In the genomic region with DNA sequence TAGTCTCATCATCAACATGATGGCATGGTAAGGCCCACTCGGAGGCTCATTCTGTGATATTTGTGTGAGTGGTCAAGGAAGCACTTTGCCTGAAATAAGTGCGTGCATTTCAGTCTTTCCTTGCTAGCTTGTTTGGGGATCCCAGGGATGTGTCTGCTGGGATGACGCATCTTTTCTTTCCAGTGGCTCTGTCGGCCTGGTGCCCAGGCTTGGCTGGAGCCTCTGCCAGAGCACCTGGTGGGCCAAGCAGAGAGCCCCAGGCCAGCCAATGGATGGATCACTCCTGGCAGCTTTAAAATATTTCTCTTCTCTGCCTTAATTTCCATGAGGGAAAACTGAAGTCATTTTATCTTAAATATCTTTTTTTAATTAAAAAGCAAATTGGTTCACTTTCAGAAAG, we compare ENCODE assay signal across 29 cellular contexts.
"Had no signal": no experiment of that assay in that cellular context is flagged by ENCODE, and none has a peak within 500 bp of the region (broad histone marks: within the 10 kb centered on the region; RNA-seq: fewer than 3 reads in every experiment).

No MANE protein-coding gene starts in this region.

- H3K9me3 ChIP-seq: ascending aorta, breast epithelium, esophagus muscularis mucosa had no signal

- H3K36me3 ChIP-seq: ascending aorta, breast epithelium, cardiac muscle cell, esophagus muscularis mucosa, WERI-Rb-1 had no signal

- H3K27ac ChIP-seq: ascending aorta, breast epithelium, cardiac muscle cell, esophagus muscularis mucosa, WERI-Rb-1 had no signal

- ATAC-seq: activated CD4-positive, CD25-positive, alpha-beta regulatory T cell treated with anti-CD3 and anti-CD28 coated beads, Interleukin-2, amount 50 U/mL, for 24 hours; activated CD8-positive, alpha-beta memory T cell treated with anti-CD3 and anti-CD28 coated beads, Interleukin-2, amount 10 ng/mL, durations not matched to agents 7 days and 5 days; activated CD8-positive, alpha-beta T cell treated with anti-CD3 and anti-CD28 coated beads, Interleukin-2, amount 10 ng/mL, durations not matched to agents 7 days and 5 days; activated naive CD4-positive, alpha-beta T cell treated with anti-CD3 and anti-CD28 coated beads, Interleukin-2, amount 50 U/mL, for 72 hours; activated T-cell treated with anti-CD3 and anti-CD28 coated beads, Interleukin-2, amount 50 U/mL, for 72 hours; effector memory CD8-positive, alpha-beta T cell; T-cell had no signal

- H3K4me3 ChIP-seq: ascending aorta, breast epithelium, cardiac muscle cell, esophagus muscularis mucosa had no signal

- DNase-seq: activated B cell treated with CpG ODN at 0.5 μM for 24 hours; activated CD4-positive, alpha-beta memory T cell treated with anti-CD3 and anti-CD28 coated beads for 36 hours; activated CD4-positive, alpha-beta T cell treated with anti-CD3 and anti-CD28 coated beads for 48 hours; activated CD8-positive, alpha-beta memory T cell treated with anti-CD3 and anti-CD28 coated beads, Interleukin-2, amount 10 ng/mL, durations not matched to agents 7 days and 5 days; activated CD8-positive, alpha-beta memory T cell treated with anti-CD3 and anti-CD28 coated beads, Interleukin-2, amount 50 U/mL, for 4 hours; activated CD8-positive, alpha-beta T cell treated with anti-CD3 and anti-CD28 coated beads, Interleukin-2, amount 10 ng/mL, durations not matched to agents 7 days and 5 days; activated gamma-delta T cell; activated naive CD4-positive, alpha-beta T cell; activated naive CD4-positive, alpha-beta T cell treated with anti-CD3 and anti-CD28 coated beads, Interleukin-2, amount 10 ng/mL, durations not matched to agents 7 days and 5 days; activated naive CD8-positive, alpha-beta T cell treated with anti-CD3 and anti-CD28 coated beads, Interleukin-2, amount 10 ng/mL, durations not matched to agents 7 days and 5 days; activated T-cell treated with anti-CD3 and anti-CD28 coated beads for 4 hours; activated T-cell treated with anti-CD3 and anti-CD28 coated beads, Interleukin-2, amount 50 U/mL, for 24 hours; activated T-cell treated with anti-CD3 and anti-CD28 coated beads, Interleukin-2, amount 50 U/mL, for 72 hours; central memory CD4-positive, alpha-beta T cell; cortex of kidney; dermis blood vessel endothelial cell; effector CD4-positive, alpha-beta T cell; effector memory CD8-positive, alpha-beta T cell; erythroblast; SW 1271; T-cell; T1000; WERI-Rb-1 had no signal

- H3K27me3 ChIP-seq: ascending aorta, cardiac muscle cell had no signal

- H3K4me1 ChIP-seq: ascending aorta, breast epithelium, esophagus muscularis mucosa had no signal
